10 cellular contexts compared by ENCODE assay signal in the genomic region with DNA sequence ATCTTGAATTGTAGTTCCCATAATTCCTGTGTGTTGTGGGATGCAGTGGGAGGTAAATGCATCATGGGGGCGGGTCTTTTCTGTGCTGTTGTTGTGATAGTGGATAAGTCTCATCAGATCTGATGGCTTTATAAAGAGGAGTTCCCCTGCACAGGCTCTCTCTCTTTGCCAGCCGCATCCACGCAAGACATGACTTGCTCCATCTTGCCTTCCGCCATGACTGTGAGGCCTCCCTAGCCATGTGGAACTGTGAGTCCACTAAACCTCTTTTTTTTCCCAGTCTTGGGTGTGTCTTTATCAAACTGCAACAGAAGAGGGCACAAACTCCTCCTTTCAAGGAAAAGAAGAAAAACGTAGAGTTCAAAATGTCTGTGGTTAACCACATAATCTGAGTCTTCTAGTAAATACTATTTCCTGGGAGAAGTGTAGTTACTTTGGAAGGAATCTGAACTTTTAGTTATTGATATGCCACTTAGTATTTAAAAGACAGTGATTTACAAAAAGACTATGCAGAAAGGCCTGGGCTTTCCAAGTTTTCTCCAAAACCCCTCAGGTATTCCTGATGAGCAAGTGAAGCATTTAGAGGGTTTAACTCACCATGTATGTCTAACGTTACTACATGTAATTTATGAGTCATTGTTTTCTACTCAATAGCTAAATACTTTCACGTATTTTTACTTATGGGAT. TPM values are rescaled to one million over a fixed set of nuclear protein-coding genes. Genes with fewer than 3 reads are reported as not detected.
DNase-seq lines count a peak whose midpoint lies in the region; ATAC-seq and TF ChIP-seq lines count a peak whose summit lies in the region.
"Had no signal": no experiment of that assay in that cellular context is flagged by ENCODE, and none has a peak within 500 bp of the region (broad histone marks: within the 10 kb centered on the region; RNA-seq: fewer than 3 reads in every experiment).

No MANE protein-coding gene starts in this region.

- 8% methylated on average over 7 of the region's 7 CpGs for WGBS in mammary epithelial cell (ENCODE audit: low coverage, missing lambda C conversion rate)

- H3K9me3 ChIP-seq in KOPT-K1 (ENCODE audit: insufficient read depth, low read length, poor library complexity, severe bottlenecking) (no peaks in the 10 kb centered on the region), mammary epithelial cell (replicated peaks; ENCODE audit: insufficient read depth, low read length) (no peaks in the 10 kb centered on the region)

- peaks cover 20% of the 10 kb centered on the region for H3K4me1 ChIP-seq in mammary epithelial cell (ENCODE audit: insufficient read depth, low read length)

- no peak overlapping the region for H3K4me3 Mint-ChIP-seq in activated CD8-positive, alpha-beta memory T cell treated with anti-CD3 and anti-CD28 coated beads, Interleukin-2, amount 10 ng/mL, durations not matched to agents 7 days and 5 days
- no peak overlapping the region for H3K4me3 Mint-ChIP-seq in CD14-positive monocyte

- no peaks in the 10 kb centered on the region for H3K27me3 ChIP-seq in mammary epithelial cell (ENCODE audit: insufficient read depth, low read length)

- TF ChIP-seq CTCF in mammary epithelial cell (conservative IDR thresholded peaks at IDR 0.05 in 1 of 2, IDR thresholded peaks at IDR 0.05 in 1 of 2; ENCODE audit: extremely low read depth in 1 of 2, insufficient read depth in 1 of 2, low read depth in 1 of 2, low read length in 2 of 2) (no peak), GM10266 (IDR thresholded peaks at IDR 0.05; ENCODE audit: control insufficient read depth, insufficient read depth, low read depth, missing control alignments) (no peak), GM20000 (IDR thresholded peaks at IDR 0.05; ENCODE audit: extremely low read depth, missing control alignments) (no peak), CD14-positive monocyte (IDR thresholded peaks at IDR 0.05) (no peak)

- in situ Hi-C loops in Caki2 (cut with HindIII; ENCODE audit: low pct_unique_long_range_greater_than_20kb, low sequenced_read_pairs): no loop called here
- in situ Hi-C loops in mammary epithelial cell (cut with MboI; ENCODE audit: low sequenced_read_pairs in 2 of 2): loop anchor here (10.0 to 25.0 kb wide), 3 partner anchors 1800 to 1902 kb away; no protein-coding TSS in a partner anchor

- H3K4me1 Mint-ChIP-seq in activated CD8-positive, alpha-beta memory T cell treated with anti-CD3 and anti-CD28 coated beads, Interleukin-2, amount 10 ng/mL, durations not matched to agents 7 days and 5 days: peaks cover 7% of the 10 kb centered on the region
- H3K4me1 Mint-ChIP-seq in CD14-positive monocyte: no peaks in the 10 kb centered on the region

- DNase-seq in Caki2 (ENCODE audit: low read depth) (peak; percentile 77), mammary epithelial cell (peak; percentile 83), kidney glomerular epithelial cell (lab: John Stamatoyannopoulos, UW) (peak; percentile 88), GM10266 (ENCODE audit: extremely low spot score) (no peak), GM20000 (ENCODE audit: low spot score) (no peak), CD14-positive monocyte (ENCODE audit: low spot score) (no peak)
- no peak for DNase-seq in activated CD8-positive, alpha-beta memory T cell treated with anti-CD3 and anti-CD28 coated beads, Interleukin-2, amount 10 ng/mL, durations not matched to agents 7 days and 5 days
- DNase-seq: amygdala, KG1 had no signal

- no peaks in the 10 kb centered on the region for H3K79me2 ChIP-seq in mammary epithelial cell (ENCODE audit: insufficient read depth, low read length)

- no peak overlapping the region for H2AFZ ChIP-seq in mammary epithelial cell (ENCODE audit: low read depth, low read length)

- no peaks in the 10 kb centered on the region for H3K36me3 Mint-ChIP-seq in activated CD8-positive, alpha-beta memory T cell treated with anti-CD3 and anti-CD28 coated beads, Interleukin-2, amount 10 ng/mL, durations not matched to agents 7 days and 5 days
- H3K36me3 Mint-ChIP-seq in CD14-positive monocyte: no peaks in the 10 kb centered on the region

- no peak overlapping the region for H3K4me2 ChIP-seq in mammary epithelial cell (ENCODE audit: insufficient read depth, low read depth, low read length)

- intact Hi-C loops in mammary epithelial cell (cut with micrococcal nuclease): no loop called here
- intact Hi-C loops in CD14-positive monocyte (cut with micrococcal nuclease): no loop called here

- dilution Hi-C loops in mammary epithelial cell (cut with HindIII; ENCODE audit: low sequenced_read_pairs): no loop called here

- H3K4me3 ChIP-seq in mammary epithelial cell (replicated peaks in 1 of 3; ENCODE audit: insufficient read depth in 1 of 3, low read depth in 2 of 3, low read length in 3 of 3): no peak overlapping the region

- ATAC-seq in activated CD8-positive, alpha-beta memory T cell treated with anti-CD3 and anti-CD28 coated beads, Interleukin-2, amount 10 ng/mL, durations not matched to agents 7 days and 5 days: no peak

- peaks cover 41% of the 10 kb centered on the region for H3K36me3 ChIP-seq in KOPT-K1 (ENCODE audit: insufficient read depth, low read length)
- peaks cover 22% of the 10 kb centered on the region for H3K36me3 ChIP-seq in mammary epithelial cell (ENCODE audit: insufficient read depth, low read length)

- no peak overlapping the region for H3K27ac Mint-ChIP-seq in activated CD8-positive, alpha-beta memory T cell treated with anti-CD3 and anti-CD28 coated beads, Interleukin-2, amount 10 ng/mL, durations not matched to agents 7 days and 5 days
- no peak overlapping the region for H3K27ac Mint-ChIP-seq in CD14-positive monocyte

- H3K9ac ChIP-seq in mammary epithelial cell (ENCODE audit: insufficient read depth, low read length): no peak overlapping the region

- BruUV-seq in mammary epithelial cell (replicated peaks; lab: Mats Ljungman, UMichigan): no TSS peak

- peaks cover 7% of the 10 kb centered on the region for H3K27me3 Mint-ChIP-seq in activated CD8-positive, alpha-beta memory T cell treated with anti-CD3 and anti-CD28 coated beads, Interleukin-2, amount 10 ng/mL, durations not matched to agents 7 days and 5 days
- H3K27me3 Mint-ChIP-seq in CD14-positive monocyte (ENCODE audit: low read depth in 3 of 3): peaks cover 0 to 5% (median 0%) of the 10 kb centered on the region in 3 donors

- H3K27ac ChIP-seq in KOPT-K1 (ENCODE audit: low read depth, low read length, poor library complexity, severe bottlenecking) (peak overlapping the region; percentile 80), mammary epithelial cell (ENCODE audit: insufficient read depth, low read depth, low read length) (peak overlapping the region; percentile 46)

- no peaks in the 10 kb centered on the region for H3K9me3 Mint-ChIP-seq in activated CD8-positive, alpha-beta memory T cell treated with anti-CD3 and anti-CD28 coated beads, Interleukin-2, amount 10 ng/mL, durations not matched to agents 7 days and 5 days (ENCODE audit: low read depth)
- peaks cover 0 to 3% (median 0%) of the 10 kb centered on the region in 7 donors for H3K9me3 Mint-ChIP-seq in CD14-positive monocyte

- CTCF ChIA-PET in mammary epithelial cell (lab: Charles Lee; ENCODE audit: low non-redundant PET): interaction anchor here (0.6 to 0.7 kb wide), 2 partner anchors 544 to 942 kb away, joined by 4 read pairs; no protein-coding TSS in a partner anchor
- CTCF ChIA-PET in activated CD8-positive, alpha-beta memory T cell treated with anti-CD3 and anti-CD28 coated beads, Interleukin-2, amount 10 ng/mL, durations not matched to agents 7 days and 5 days (lab: Charles Lee): no interaction called here

- no peaks in the 10 kb centered on the region for H4K20me1 ChIP-seq in mammary epithelial cell (ENCODE audit: insufficient read depth, low read length)

RNA-seq across cellular contexts. Expression of gene ADAMTS1, which starts 10.0 kb away (rescaled TPM):
- 35.1 and 62.5 TPM in 2 replicates for total RNA-seq in Caki2 (2014; rRNA removed; shearing (Covaris generic); ENCODE audit: low replicate concordance)
- 100 to 1,000 TPM in 1 of 2 donors, 10 to 100 TPM in 1; 61.9 to 339 TPM for total RNA-seq in mammary epithelial cell
- polyA plus RNA-seq in mammary epithelial cell: 72.7 TPM
- 165 TPM for polyA minus RNA-seq in mammary epithelial cell
- total RNA-seq in activated CD8-positive, alpha-beta memory T cell treated with anti-CD3 and anti-CD28 coated beads, Interleukin-2, amount 10 ng/mL, durations not matched to agents 7 days and 5 days: 1 to 10 TPM in 1 of 2 experiments, under 1 TPM in 1; 0.89 to 2.0 TPM
- not detected for polyA plus RNA-seq in CD14-positive monocyte

Comparison
In these comparisons a context has a peak if more than half of its experiments do, and no peak if none do; other contexts are left out.
1. DNase-seq: peak in Caki2 (single experiment), mammary epithelial cell (single experiment) and kidney glomerular epithelial cell (single experiment); none in GM10266 (single experiment), GM20000 (single experiment), activated CD8-positive, alpha-beta memory T cell treated with anti-CD3 and anti-CD28 coated beads, Interleukin-2, amount 10 ng/mL, durations not matched to agents 7 days and 5 days (single experiment) and CD14-positive monocyte (single experiment).
2. RNA of gene ADAMTS1, which starts 10.0 kb away (total RNA-seq): 61.9 to 339 TPM in mammary epithelial cell and 35.1 to 62.5 TPM in Caki2; 0.89 to 2.0 TPM in activated CD8-positive, alpha-beta memory T cell treated with anti-CD3 and anti-CD28 coated beads, Interleukin-2, amount 10 ng/mL, durations not matched to agents 7 days and 5 days; every median in the first group is over 10 times any median in the second.